ENCODE assay signal across 39 cellular contexts in genomic region chr11:104175769-104176168, GRCh38. TPM values are rescaled to one million over a fixed set of nuclear protein-coding genes. Genes with fewer than 3 reads are reported as not detected.
"Had no signal": no experiment of that assay in that cellular context is flagged by ENCODE, and none has a peak within 500 bp of the region (broad histone marks: within the 10 kb centered on the region; RNA-seq: fewer than 3 reads in every experiment).

No MANE protein-coding gene starts in this region.

- H3K9me3 ChIP-seq: adrenal gland, ascending aorta, body of pancreas, breast epithelium had no signal

- H3K27me3 ChIP-seq: adrenal gland, ascending aorta, body of pancreas, brain microvascular endothelial cell, breast epithelium, cardiac muscle cell had no signal

- H3K4me1 ChIP-seq: adrenal gland, ascending aorta, body of pancreas, breast epithelium had no signal

- H3K4me1 Mint-ChIP-seq: activated naive CD4-positive, alpha-beta T cell treated with anti-CD3 and anti-CD28 coated beads, Interleukin-2, amount 10 ng/mL, durations not matched to agents 7 days and 5 days; activated naive CD4-positive, alpha-beta T cell treated with anti-CD3 and anti-CD28 coated beads, Interleukin-2, amount 50 U/mL, for 24 hours; activated naive CD8-positive, alpha-beta T cell treated with anti-CD3 and anti-CD28 coated beads for 36 hours; activated naive CD8-positive, alpha-beta T cell treated with anti-CD3 and anti-CD28 coated beads, Interleukin-2, amount 10 ng/mL, durations not matched to agents 7 days and 5 days; activated naive CD8-positive, alpha-beta T cell treated with anti-CD3 and anti-CD28 coated beads, Interleukin-2, amount 50 U/mL, for 24 hours; activated T-helper 17 cell treated with anti-CD3 and anti-CD28 coated beads, Interleukin-2, amount 50 U/mL, for 72 hours; brain; central memory CD8-positive, alpha-beta T cell had no signal

- H3K27ac Mint-ChIP-seq: activated naive CD4-positive, alpha-beta T cell treated with anti-CD3 and anti-CD28 coated beads for 36 hours; activated naive CD4-positive, alpha-beta T cell treated with anti-CD3 and anti-CD28 coated beads, Interleukin-2, amount 10 ng/mL, durations not matched to agents 7 days and 5 days; activated naive CD4-positive, alpha-beta T cell treated with anti-CD3 and anti-CD28 coated beads, Interleukin-2, amount 50 U/mL, for 24 hours; activated naive CD4-positive, alpha-beta T cell treated with anti-CD3 and anti-CD28 coated beads, Interleukin-2, amount 50 U/mL, for 72 hours; activated naive CD8-positive, alpha-beta T cell; activated naive CD8-positive, alpha-beta T cell treated with anti-CD3 and anti-CD28 coated beads for 36 hours; activated naive CD8-positive, alpha-beta T cell treated with anti-CD3 and anti-CD28 coated beads, Interleukin-2, amount 10 ng/mL, durations not matched to agents 7 days and 5 days; activated naive CD8-positive, alpha-beta T cell treated with anti-CD3 and anti-CD28 coated beads, Interleukin-2, amount 50 U/mL, for 24 hours; activated T-cell treated with anti-CD3 and anti-CD28 coated beads, Interleukin-2, amount 50 U/mL, for 24 hours; activated T-cell treated with anti-CD3 and anti-CD28 coated beads, Interleukin-2, amount 50 U/mL, for 72 hours; activated T-helper 1 cell treated with anti-CD3 and anti-CD28 coated beads, Interleukin-12 subunit alpha, Interleukin-12 subunit beta, Interleukin-2, Interleukin-4 antibody, amounts not matched to agents 30 ng/mL and 10 ng/mL and 1 ng/mL, durations not matched to agents 14 hours and 24 hours and 36 hours; activated T-helper 17 cell treated with anti-CD3 and anti-CD28 coated beads, Interleukin-2, amount 50 U/mL, for 72 hours; activated T-helper 2 cell treated with anti-CD3 and anti-CD28 coated beads, Interferon-gamma antibody, Interleukin-2, Interleukin-4, amounts not matched to agents 10 μg/mL and 5 μg/mL and 100 μg/mL, durations not matched to agents 14 hours and 24 hours and 36 hours; brain had no signal

- FAIRE-seq: bronchial epithelial cell had no signal

- H3K4me3 ChIP-seq: adrenal gland, ascending aorta, body of pancreas, breast epithelium, cardiac muscle cell had no signal

- H3K9me3 Mint-ChIP-seq: activated naive CD4-positive, alpha-beta T cell treated with anti-CD3 and anti-CD28 coated beads for 36 hours; activated naive CD4-positive, alpha-beta T cell treated with anti-CD3 and anti-CD28 coated beads, Interleukin-2, amount 10 ng/mL, durations not matched to agents 7 days and 5 days; activated naive CD4-positive, alpha-beta T cell treated with anti-CD3 and anti-CD28 coated beads, Interleukin-2, amount 50 U/mL, for 24 hours; activated naive CD4-positive, alpha-beta T cell treated with anti-CD3 and anti-CD28 coated beads, Interleukin-2, amount 50 U/mL, for 72 hours; activated naive CD8-positive, alpha-beta T cell treated with anti-CD3 and anti-CD28 coated beads for 36 hours; activated naive CD8-positive, alpha-beta T cell treated with anti-CD3 and anti-CD28 coated beads, Interleukin-2, amount 10 ng/mL, durations not matched to agents 7 days and 5 days; activated naive CD8-positive, alpha-beta T cell treated with anti-CD3 and anti-CD28 coated beads, Interleukin-2, amount 50 U/mL, for 24 hours; activated T-cell treated with anti-CD3 and anti-CD28 coated beads, Interleukin-2, amount 50 U/mL, for 24 hours; activated T-cell treated with anti-CD3 and anti-CD28 coated beads, Interleukin-2, amount 50 U/mL, for 4 hours; activated T-cell treated with anti-CD3 and anti-CD28 coated beads, Interleukin-2, amount 50 U/mL, for 72 hours; activated T-helper 1 cell treated with anti-CD3 and anti-CD28 coated beads, Interleukin-12 subunit alpha, Interleukin-12 subunit beta, Interleukin-2, Interleukin-4 antibody, amounts not matched to agents 30 ng/mL and 10 ng/mL and 1 ng/mL, durations not matched to agents 14 hours and 24 hours and 36 hours; activated T-helper 17 cell treated with anti-CD3 and anti-CD28 coated beads, Interleukin-2, amount 50 U/mL, for 72 hours; activated T-helper 2 cell treated with anti-CD3 and anti-CD28 coated beads, Interferon-gamma antibody, Interleukin-2, Interleukin-4, amounts not matched to agents 10 μg/mL and 5 μg/mL and 100 μg/mL, durations not matched to agents 14 hours and 24 hours and 36 hours; brain; central memory CD8-positive, alpha-beta T cell had no signal

- H3K27me3 Mint-ChIP-seq: activated naive CD4-positive, alpha-beta T cell treated with anti-CD3 and anti-CD28 coated beads, Interleukin-2, amount 10 ng/mL, durations not matched to agents 7 days and 5 days; activated naive CD4-positive, alpha-beta T cell treated with anti-CD3 and anti-CD28 coated beads, Interleukin-2, amount 50 U/mL, for 24 hours; activated naive CD8-positive, alpha-beta T cell; activated naive CD8-positive, alpha-beta T cell treated with anti-CD3 and anti-CD28 coated beads for 36 hours; activated naive CD8-positive, alpha-beta T cell treated with anti-CD3 and anti-CD28 coated beads, Interleukin-2, amount 10 ng/mL, durations not matched to agents 7 days and 5 days; activated naive CD8-positive, alpha-beta T cell treated with anti-CD3 and anti-CD28 coated beads, Interleukin-2, amount 50 U/mL, for 24 hours; activated T-cell treated with anti-CD3 and anti-CD28 coated beads, Interleukin-2, amount 50 U/mL, for 24 hours; activated T-helper 17 cell treated with anti-CD3 and anti-CD28 coated beads, Interleukin-2, amount 50 U/mL, for 72 hours; brain; central memory CD8-positive, alpha-beta T cell had no signal

- H3K36me3 ChIP-seq: adrenal gland, ascending aorta, brain microvascular endothelial cell, breast epithelium, cardiac muscle cell had no signal

- H3K36me3 Mint-ChIP-seq: activated naive CD4-positive, alpha-beta T cell treated with anti-CD3 and anti-CD28 coated beads, Interleukin-2, amount 10 ng/mL, durations not matched to agents 7 days and 5 days; activated naive CD4-positive, alpha-beta T cell treated with anti-CD3 and anti-CD28 coated beads, Interleukin-2, amount 50 U/mL, for 24 hours; activated naive CD4-positive, alpha-beta T cell treated with anti-CD3 and anti-CD28 coated beads, Interleukin-2, amount 50 U/mL, for 72 hours; activated naive CD8-positive, alpha-beta T cell; activated naive CD8-positive, alpha-beta T cell treated with anti-CD3 and anti-CD28 coated beads for 36 hours; activated naive CD8-positive, alpha-beta T cell treated with anti-CD3 and anti-CD28 coated beads, Interleukin-2, amount 10 ng/mL, durations not matched to agents 7 days and 5 days; brain had no signal

- DNase-seq: activated effector memory CD4-positive, alpha-beta T cell treated with anti-CD3 and anti-CD28 coated beads, Interleukin-2, amount 50 U/mL, for 16 hours; activated effector memory CD4-positive, alpha-beta T cell treated with Interleukin-2 at 50 U/mL for 16 hours; activated gamma-delta T cell; activated gamma-delta T cell treated with Interleukin-2 at 50 U/mL for 16 hours; activated naive CD4-positive, alpha-beta T cell; activated naive CD4-positive, alpha-beta T cell treated with anti-CD3 and anti-CD28 coated beads for 36 hours; activated naive CD4-positive, alpha-beta T cell treated with anti-CD3 and anti-CD28 coated beads, Interleukin-2, amount 10 ng/mL, durations not matched to agents 7 days and 5 days; activated naive CD4-positive, alpha-beta T cell treated with anti-CD3 and anti-CD28 coated beads, Interleukin-2, amount 50 U/mL, for 16 hours; activated naive CD4-positive, alpha-beta T cell treated with Interleukin-2 at 50 U/mL for 16 hours; activated naive CD8-positive, alpha-beta T cell treated with anti-CD3 and anti-CD28 coated beads for 36 hours; activated naive CD8-positive, alpha-beta T cell treated with anti-CD3 and anti-CD28 coated beads, Interleukin-2, amount 10 ng/mL, durations not matched to agents 7 days and 5 days; activated naive CD8-positive, alpha-beta T cell treated with anti-CD3 and anti-CD28 coated beads, Interleukin-2, amount 50 U/mL, for 24 hours; activated T-cell treated with anti-CD3 and anti-CD28 coated beads, Interleukin-2, amount 50 U/mL, for 1 hour; activated T-cell treated with anti-CD3 and anti-CD28 coated beads, Interleukin-2, amount 50 U/mL, for 24 hours; activated T-cell treated with anti-CD3 and anti-CD28 coated beads, Interleukin-2, amount 50 U/mL, for 4 hours; activated T-cell treated with anti-CD3 and anti-CD28 coated beads, Interleukin-2, amount 50 U/mL, for 48 hours; activated T-cell treated with anti-CD3 and anti-CD28 coated beads, Interleukin-2, amount 50 U/mL, for 72 hours; adrenal gland; amniotic stem cell; amygdala; anterior cingulate cortex; aorta; body of pancreas; brain microvascular endothelial cell; caudate nucleus; central memory CD4-positive, alpha-beta T cell; cerebellar nuclear complex had no signal

- H3K27ac ChIP-seq: adrenal gland, ascending aorta, body of pancreas, brain microvascular endothelial cell, breast epithelium, cardiac muscle cell had no signal

- ATAC-seq: activated naive CD4-positive, alpha-beta T cell treated with anti-CD3 and anti-CD28 coated beads, Interleukin-2, amount 50 U/mL, for 72 hours; activated naive CD8-positive, alpha-beta T cell treated with anti-CD3 and anti-CD28 coated beads, Interleukin-2, amount 50 U/mL, for 24 hours; activated T-cell treated with anti-CD3 and anti-CD28 coated beads, Interleukin-2, amount 50 U/mL, for 4 hours; activated T-cell treated with anti-CD3 and anti-CD28 coated beads, Interleukin-2, amount 50 U/mL, for 72 hours; activated T-helper 17 cell treated with anti-CD3 and anti-CD28 coated beads, Interleukin-2, amount 50 U/mL, for 72 hours; body of pancreas had no signal

- H3K4me3 Mint-ChIP-seq: activated naive CD4-positive, alpha-beta T cell treated with anti-CD3 and anti-CD28 coated beads for 36 hours; activated naive CD4-positive, alpha-beta T cell treated with anti-CD3 and anti-CD28 coated beads, Interleukin-2, amount 10 ng/mL, durations not matched to agents 7 days and 5 days; activated naive CD4-positive, alpha-beta T cell treated with anti-CD3 and anti-CD28 coated beads, Interleukin-2, amount 50 U/mL, for 24 hours; activated naive CD8-positive, alpha-beta T cell; activated naive CD8-positive, alpha-beta T cell treated with anti-CD3 and anti-CD28 coated beads for 36 hours; activated naive CD8-positive, alpha-beta T cell treated with anti-CD3 and anti-CD28 coated beads, Interleukin-2, amount 10 ng/mL, durations not matched to agents 7 days and 5 days; activated naive CD8-positive, alpha-beta T cell treated with anti-CD3 and anti-CD28 coated beads, Interleukin-2, amount 50 U/mL, for 24 hours; activated T-cell treated with anti-CD3 and anti-CD28 coated beads, Interleukin-2, amount 50 U/mL, for 24 hours; activated T-cell treated with anti-CD3 and anti-CD28 coated beads, Interleukin-2, amount 50 U/mL, for 4 hours; activated T-cell treated with anti-CD3 and anti-CD28 coated beads, Interleukin-2, amount 50 U/mL, for 72 hours; activated T-helper 1 cell treated with anti-CD3 and anti-CD28 coated beads, Interleukin-12 subunit alpha, Interleukin-12 subunit beta, Interleukin-2, Interleukin-4 antibody, amounts not matched to agents 30 ng/mL and 10 ng/mL and 1 ng/mL, durations not matched to agents 14 hours and 24 hours and 36 hours; activated T-helper 17 cell treated with anti-CD3 and anti-CD28 coated beads, Interleukin-2, amount 50 U/mL, for 72 hours; brain; central memory CD8-positive, alpha-beta T cell had no signal

RNA-seq across cellular contexts. Expression of gene PDGFD, which starts 11.8 kb away (rescaled TPM):
- total RNA-seq: activated naive CD4-positive, alpha-beta T cell treated with anti-CD3 and anti-CD28 coated beads for 36 hours; activated naive CD4-positive, alpha-beta T cell treated with anti-CD3 and anti-CD28 coated beads, Interleukin-2, amount 50 U/mL, for 72 hours; activated naive CD8-positive, alpha-beta T cell treated with anti-CD3 and anti-CD28 coated beads for 36 hours; activated T-helper 1 cell treated with anti-CD3 and anti-CD28 coated beads, Interleukin-12 subunit alpha, Interleukin-12 subunit beta, Interleukin-2, Interleukin-4 antibody, amounts not matched to agents 30 ng/mL and 10 ng/mL and 1 ng/mL, durations not matched to agents 14 hours and 24 hours and 36 hours; activated T-helper 17 cell treated with anti-CD3 and anti-CD28 coated beads, Interleukin-2, amount 50 U/mL, for 72 hours; activated T-helper 2 cell treated with anti-CD3 and anti-CD28 coated beads, Interferon-gamma antibody, Interleukin-2, Interleukin-4, amounts not matched to agents 10 μg/mL and 5 μg/mL and 100 μg/mL, durations not matched to agents 14 hours and 24 hours and 36 hours had no signal
